In the genomic region with DNA sequence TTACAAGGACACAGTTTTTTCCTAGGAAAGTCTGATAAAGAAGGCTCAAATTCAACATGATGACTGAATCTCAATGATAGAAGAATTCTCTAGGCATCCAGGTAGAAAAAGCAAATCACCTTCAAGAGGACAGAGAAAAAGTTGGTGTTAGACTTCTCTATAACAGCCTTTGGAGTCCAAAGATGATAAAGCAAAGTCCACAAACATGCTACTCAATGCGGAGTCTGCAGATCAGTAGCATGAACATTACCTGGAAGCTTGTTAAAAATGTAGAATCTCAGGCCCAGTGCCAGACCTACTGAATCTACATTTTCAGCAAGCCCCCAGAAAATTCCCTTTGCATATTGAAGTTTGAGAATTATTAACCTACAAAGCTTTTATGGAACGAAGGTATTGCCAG, we compare ENCODE assay signal across 22 cellular contexts. TPM values are rescaled to one million over a fixed set of nuclear protein-coding genes. Genes with fewer than 3 reads are reported as not detected.
DNase-seq lines count a peak whose midpoint lies in the region; ATAC-seq, FAIRE-seq and TF ChIP-seq lines count a peak whose summit lies in the region.
"Had no signal": no experiment of that assay in that cellular context is flagged by ENCODE, and none has a peak within 500 bp of the region (broad histone marks: within the 10 kb centered on the region; RNA-seq: fewer than 3 reads in every experiment).

No MANE protein-coding gene starts in this region.

- H3K36me3 ChIP-seq in mucosa of descending colon (ENCODE audit: low read depth) = no peaks in the 10 kb centered on the region
- no peaks in the 10 kb centered on the region for H3K36me3 ChIP-seq in psoas muscle (ENCODE audit: insufficient read depth in 1 of 2, low read depth in 1 of 2)
- H3K36me3 ChIP-seq: BLaER1 treated with 17β-estradiol and CSF1 and Interleukin-3, amounts not matched to agents 10 nM and 100 nM had no signal

- CTCF ChIA-PET in A549 (lab: Yijun Ruan, JAX) = interaction anchor here (1.0 to 1.4 kb wide), 2 partner anchors 17 to 22 kb away, joined by 3 read pairs; no protein-coding TSS in a partner anchor
- CTCF ChIA-PET in activated CD4-positive, alpha-beta T cell treated with anti-CD3 and anti-CD28 coated beads, Interleukin-2, amount 10 ng/mL, durations not matched to agents 7 days and 5 days (lab: Charles Lee) = interaction anchor here (0.6 kb wide), 1 partner anchor 63 kb away, joined by 3 read pairs; no protein-coding TSS in a partner anchor

- peaks cover 2% of the 10 kb centered on the region for H3K4me1 Mint-ChIP-seq in activated CD4-positive, alpha-beta T cell treated with anti-CD3 and anti-CD28 coated beads, Interleukin-2, amount 10 ng/mL, durations not matched to agents 7 days and 5 days

- no peak for TF ChIP-seq EP300 in A549 (IDR thresholded peaks at IDR 0.05)

- TF ChIP-seq CTCF in A549 (IDR thresholded peaks at IDR 0.05) (no peak), mucosa of descending colon (IDR thresholded peaks at IDR 0.05) (no peak), psoas muscle (IDR thresholded peaks at IDR 0.05) (no peak)

- H3K4me3 ChIP-seq in A549 = no peak overlapping the region
- no peak overlapping the region for H3K4me3 ChIP-seq in mucosa of descending colon
- no peak overlapping the region for H3K4me3 ChIP-seq in psoas muscle
- H3K4me3 ChIP-seq: BLaER1 treated with 17β-estradiol and CSF1 and Interleukin-3, amounts not matched to agents 10 nM and 100 nM had no signal

- ATAC-seq in A549 (no peak), left colon (peak; percentile 87), mucosa of descending colon (peak; percentile 52), left lobe of liver (no peak), psoas muscle (no peak)
- ATAC-seq: CD8-positive, alpha-beta T cell had no signal

- TF ChIP-seq POLR2A in A549 (IDR thresholded peaks at IDR 0.05; ENCODE audit: low read length) = no peak

- TF ChIP-seq RAD21 in A549 (conservative IDR thresholded peaks at IDR 0.05 in 1 of 2, IDR thresholded peaks at IDR 0.05 in 1 of 2) = no peak

- no peak overlapping the region for H3K4me3 Mint-ChIP-seq in activated CD4-positive, alpha-beta T cell treated with anti-CD3 and anti-CD28 coated beads, Interleukin-2, amount 10 ng/mL, durations not matched to agents 7 days and 5 days
- H3K4me3 Mint-ChIP-seq: B cell; CD4-positive, alpha-beta T cell; CD8-positive, alpha-beta T cell had no signal

- no peak overlapping the region for H3K27ac ChIP-seq in A549
- H3K27ac ChIP-seq in psoas muscle = no peak overlapping the region
- H3K27ac ChIP-seq: C4-2B had no signal

- H3K4me2 ChIP-seq in A549 = no peak overlapping the region

- WGBS in A549 (ENCODE audit: missing lambda C conversion rate) = 76% methylated on average over 2 of the region's 2 CpGs
- 84 to 93% (median 92%) methylated on average over 2 of the region's 2 CpGs for WGBS in psoas muscle, 3 donors

- H3K9me3 ChIP-seq in A549 = no peaks in the 10 kb centered on the region
- no peaks in the 10 kb centered on the region for H3K9me3 ChIP-seq in mucosa of descending colon
- H3K9me3 ChIP-seq in psoas muscle = no peaks in the 10 kb centered on the region
- H3K9me3 ChIP-seq: Caco-2 had no signal

- POLR2A ChIA-PET in A549 (lab: Yijun Ruan, JAX) = no interaction called here
- POLR2A ChIA-PET in activated CD4-positive, alpha-beta T cell treated with anti-CD3 and anti-CD28 coated beads, Interleukin-2, amount 10 ng/mL, durations not matched to agents 7 days and 5 days (lab: Charles Lee) = no interaction called here

- H3K27ac Mint-ChIP-seq in activated CD4-positive, alpha-beta T cell treated with anti-CD3 and anti-CD28 coated beads, Interleukin-2, amount 10 ng/mL, durations not matched to agents 7 days and 5 days = no peak overlapping the region
- H3K27ac Mint-ChIP-seq: B cell; CD4-positive, alpha-beta T cell; CD8-positive, alpha-beta T cell had no signal

- no peaks in the 10 kb centered on the region for H3K36me3 Mint-ChIP-seq in activated CD4-positive, alpha-beta T cell treated with anti-CD3 and anti-CD28 coated beads, Interleukin-2, amount 10 ng/mL, durations not matched to agents 7 days and 5 days (ENCODE audit: low read depth)
- H3K36me3 Mint-ChIP-seq: CD8-positive, alpha-beta T cell had no signal

- peaks cover 2% of the 10 kb centered on the region for H3K27me3 Mint-ChIP-seq in activated CD4-positive, alpha-beta T cell treated with anti-CD3 and anti-CD28 coated beads, Interleukin-2, amount 10 ng/mL, durations not matched to agents 7 days and 5 days

- H3K4me1 ChIP-seq in A549 = no peaks in the 10 kb centered on the region
- peaks cover 2% of the 10 kb centered on the region for H3K4me1 ChIP-seq in mucosa of descending colon (ENCODE audit: low read depth)
- H3K4me1 ChIP-seq in psoas muscle = no peaks in the 10 kb centered on the region

- FAIRE-seq in A549 (lab: Jason Lieb, UNC) = peak; percentile 51
- FAIRE-seq: A204.1, D721Med, G401.6, GM12891, GM19239 had no signal

- intact Hi-C loops in left colon (cut with DNase I, micrococcal nuclease) (no loop called here), mucosa of descending colon (cut with DNase I, micrococcal nuclease) (no loop called here), psoas muscle (cut with DNase I) (no loop called here)

- no peaks in the 10 kb centered on the region for H3K9me3 Mint-ChIP-seq in activated CD4-positive, alpha-beta T cell treated with anti-CD3 and anti-CD28 coated beads, Interleukin-2, amount 10 ng/mL, durations not matched to agents 7 days and 5 days
- H3K9me3 Mint-ChIP-seq: CD4-positive, alpha-beta T cell; CD8-positive, alpha-beta T cell had no signal

- H3K27me3 ChIP-seq in psoas muscle (ENCODE audit: insufficient read depth in 3 of 3, low read length in 2 of 3) = no peaks in the 10 kb centered on the region
- H3K27me3 ChIP-seq: BLaER1 treated with 17β-estradiol and CSF1 and Interleukin-3, amounts not matched to agents 10 nM and 100 nM had no signal

- DNase-seq in A549 (ENCODE audit: low read depth in 1 of 2, low spot score in 1 of 2) = no peak
- no peak for DNase-seq in left colon
- peak in 1 of 3 donors; percentile 17 for DNase-seq in mucosa of descending colon
- no peak for DNase-seq in left lobe of liver (ENCODE audit: low spot score)
- DNase-seq in psoas muscle = no peak
- no peak for DNase-seq in activated CD4-positive, alpha-beta T cell treated with anti-CD3 and anti-CD28 coated beads, Interleukin-2, amount 10 ng/mL, durations not matched to agents 7 days and 5 days
- DNase-seq: 8988T; AML-193; Caco-2; Calu3; CD4-positive, alpha-beta T cell; CD8-positive, alpha-beta T cell; DMS79 treated with DMSO at 0.1 percent for 48 hours; GF-D8 had no signal

TF ChIP-seq in A549, 52 proteins besides CTCF, POLR2A, EP300 and RAD21:
- TF ChIP-seq SMC3 (IDR thresholded peaks at IDR 0.05) (no peak), KDM5A (IDR thresholded peaks at IDR 0.05) (no peak), EHMT2 (IDR thresholded peaks at IDR 0.05; ENCODE audit: low read depth) (no peak), CEBPB (IDR thresholded peaks at IDR 0.05) (no peak), ESRRA (IDR thresholded peaks at IDR 0.05; ENCODE audit: borderline replicate concordance, low read length) (no peak), TP53 (CRISPR knock-in tag; IDR thresholded peaks at IDR 0.05) (no peak), TFCP2L1 (CRISPR knock-in tag; IDR thresholded peaks at IDR 0.05) (no peak), HDAC2 (IDR thresholded peaks at IDR 0.05) (no peak), MAZ (IDR thresholded peaks at IDR 0.05; ENCODE audit: borderline replicate concordance, low read depth, low read length) (no peak)

RNA-seq across cellular contexts. Expression of gene MAP2K6, which starts 41.4 kb away (rescaled TPM):
- polyA plus RNA-seq in A549 (2011; rRNA removed) (20.1 and 20.2 TPM in 2 replicates), A549 (2017; fragmentation: RNase III; extraction: RNeasy Plus Mini Kit Qiagen cat#74134 plus additional on column Dnase treatment) (18.7 to 24.1 TPM (median 20.7 TPM) in 3 replicates), psoas muscle (100 to 1,000 TPM in 1 of 3 donors, 10 to 100 TPM in 1, 1 to 10 TPM in 1; 6.4 to 127 (median 64.0) TPM)
- 9.2 and 9.5 TPM in 2 replicates for polyA plus RNA-seq in A549 (2012; cell fraction: cytosol; rRNA removed)
- 3.4 and 4.7 TPM in 2 replicates for polyA plus RNA-seq in A549 (2012; cell fraction: nucleus; rRNA removed)
- polyA minus RNA-seq in A549 (2011; rRNA and poly(A)+ RNA removed) = 18.1 and 25.1 TPM in 2 replicates
- total RNA-seq in left colon (100 to 1,000 TPM in 1 of 2 donors, 10 to 100 TPM in 1; 58.4 to 128 TPM), mucosa of descending colon (100 to 1,000 TPM in 2 of 3 donors, 10 to 100 TPM in 1; 62.9 to 146 (median 117) TPM), left lobe of liver (2.6 TPM), psoas muscle (100 to 1,000 TPM in 1 of 4 donors, 10 to 100 TPM in 3; 32.1 to 102 (median 46.3) TPM)
- total RNA-seq in activated CD4-positive, alpha-beta T cell treated with anti-CD3 and anti-CD28 coated beads, Interleukin-2, amount 10 ng/mL, durations not matched to agents 7 days and 5 days = 10 to 100 TPM; 11.0 to 11.6 TPM

RNA-seq across cellular contexts. Expression of gene ABCA5, which starts 46.1 kb away (rescaled TPM):
- polyA plus RNA-seq in A549 (2011; rRNA removed) (6.9 and 9.1 TPM in 2 replicates), A549 (2017; fragmentation: RNase III; extraction: RNeasy Plus Mini Kit Qiagen cat#74134 plus additional on column Dnase treatment) (4.1 to 4.5 TPM (median 4.5 TPM) in 3 replicates), psoas muscle (10 to 100 TPM in 2 of 3 donors, 1 to 10 TPM in 1; 8.7 to 32.3 (median 28.5) TPM)
- polyA plus RNA-seq in A549 (2012; cell fraction: cytosol; rRNA removed) = 0.67 and 0.82 TPM in 2 replicates
- polyA plus RNA-seq in A549 (2012; cell fraction: nucleus; rRNA removed) = 1.8 and 2.9 TPM in 2 replicates
- 4.6 and 5.5 TPM in 2 replicates for polyA minus RNA-seq in A549 (2011; rRNA and poly(A)+ RNA removed)
- total RNA-seq in left colon (10 to 100 TPM; 63.8 to 64.7 TPM), mucosa of descending colon (100 to 1,000 TPM in 1 of 3 donors, 10 to 100 TPM in 2; 46.2 to 100 (median 52.7) TPM), left lobe of liver (48.7 TPM), psoas muscle (10 to 100 TPM; 54.9 to 81.5 (median 75.0) TPM)
- 10 to 100 TPM; 19.0 to 21.9 TPM for total RNA-seq in activated CD4-positive, alpha-beta T cell treated with anti-CD3 and anti-CD28 coated beads, Interleukin-2, amount 10 ng/mL, durations not matched to agents 7 days and 5 days

Comparison
In these comparisons a context has a peak if more than half of its experiments do, and no peak if none do; other contexts are left out.
1. ATAC-seq: peak in left colon (single experiment) and mucosa of descending colon (single experiment); none in A549 (0 of 2), left lobe of liver (single experiment) and psoas muscle (0 of 4).